ENCODE assay signal across 8 cellular contexts in the genomic region with DNA sequence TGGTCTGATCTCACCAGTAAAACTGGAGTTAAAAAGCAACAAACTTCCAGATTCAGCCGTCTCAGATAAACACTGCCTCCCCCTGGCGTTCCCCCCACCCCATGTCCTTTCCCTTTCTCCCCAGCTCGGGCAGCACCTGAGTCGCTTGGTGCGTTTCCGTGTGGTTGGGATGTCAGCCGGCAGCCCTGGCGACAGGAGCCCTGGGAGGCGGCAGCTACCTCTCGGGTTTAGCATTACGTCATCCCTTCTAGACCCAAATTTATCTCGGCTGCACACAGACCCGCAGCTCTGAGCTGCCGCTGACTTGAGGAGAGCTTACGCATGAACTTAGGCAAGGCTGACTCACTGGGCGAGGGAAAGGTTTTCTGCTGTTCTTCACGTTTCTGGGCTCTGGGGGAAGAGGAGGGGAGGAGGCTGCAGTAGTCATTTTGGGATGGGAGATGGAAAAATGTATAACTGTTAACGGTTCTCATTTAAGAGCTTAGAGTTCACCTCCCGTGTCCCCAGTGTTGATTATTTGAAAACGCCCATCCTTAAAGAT. TPM values are rescaled to one million over a fixed set of nuclear protein-coding genes. Genes with fewer than 3 reads are reported as not detected.
A peak's percentile ranks its signal among the peaks of the same experiment; 100 is the strongest.
DNase-seq lines count a peak whose midpoint lies in the region; ATAC-seq and TF ChIP-seq lines count a peak whose summit lies in the region.

No MANE protein-coding gene starts in this region.

- H2AFZ ChIP-seq in neuronal stem cell (ENCODE audit: low read length), result peak overlapping the region; percentile 70

- H3K9me3 Mint-ChIP-seq in CD14-positive monocyte, result no peaks in the 10 kb centered on the region

- H3K79me1 ChIP-seq in neuronal stem cell (ENCODE audit: low read depth, low read length), result no peaks in the 10 kb centered on the region

- peak overlapping the region; percentile 77 to 95 (median 94) for H3K27ac Mint-ChIP-seq in CD14-positive monocyte

- H4K8ac ChIP-seq in neuronal stem cell (ENCODE audit: low read depth, low read length), result no peak overlapping the region

- H3K27ac ChIP-seq in RWPE1 (peak overlapping the region; percentile 69), neuronal stem cell (replicated peaks; ENCODE audit: low read length) (no peak overlapping the region), thymus (ENCODE audit: low read depth) (peak overlapping the region; percentile 31)

- no peak overlapping the region for H2BK12ac ChIP-seq in neuronal stem cell (ENCODE audit: low read length)

- H2BK120ac ChIP-seq in neuronal stem cell (ENCODE audit: low read depth, low read length), result no peak overlapping the region

- H3K36me3 ChIP-seq in neuronal stem cell (replicated peaks in 1 of 2; ENCODE audit: control insufficient read depth in 2 of 2, insufficient read depth in 2 of 2, low read length in 2 of 2) (no peaks in the 10 kb centered on the region), thymus (ENCODE audit: control insufficient read depth, insufficient read depth) (no peaks in the 10 kb centered on the region)

- POLR2A ChIA-PET in RWPE1 (lab: Yijun Ruan, JAX; ENCODE audit: low non-redundant PET), result no interaction called here

- no peak overlapping the region for H3K14ac ChIP-seq in neuronal stem cell (ENCODE audit: low read length)

- H3K27me3 Mint-ChIP-seq in CD14-positive monocyte (ENCODE audit: low read depth in 3 of 3), result peaks cover 0 to 3% (median 0%) of the 10 kb centered on the region in 3 donors

- intact Hi-C loops in CD14-positive monocyte (cut with micrococcal nuclease), result no loop called here

- CTCF ChIA-PET in RWPE1 (lab: Yijun Ruan, JAX), result interaction anchor here (0.6 to 1.9 kb wide), 6 partner anchors 13 to 720 kb away, joined by 3 to 4 read pairs (median 4); no protein-coding TSS in a partner anchor

- H2AK5ac ChIP-seq in neuronal stem cell (ENCODE audit: low read depth, low read length), result no peak overlapping the region

- peak; percentile 91 for DNase-seq in CD14-positive monocyte (ENCODE audit: low spot score)
- peak; percentile 66 for DNase-seq in RWPE1 (ENCODE audit: low spot score)
- DNase-seq in activated gamma-delta T cell (lab: John Stamatoyannopoulos, UW), result peak; percentile 39
- peak; percentile 93 for DNase-seq in fibroblast of villous mesenchyme (ENCODE audit: low read depth)
- peak; percentile 29 for DNase-seq in neuronal stem cell (ENCODE audit: low spot score)

- peak; percentile 62 for ATAC-seq in GM19395 (IDR thresholded peaks at IDR 0.05; ENCODE audit: unreplicated experiment)
- ATAC-seq in HG03521 (IDR thresholded peaks at IDR 0.05; ENCODE audit: unreplicated experiment), result peak; percentile 22

- H3K4ac ChIP-seq in neuronal stem cell (ENCODE audit: low read length), result no peak overlapping the region

- no peak overlapping the region for H3K9ac ChIP-seq in neuronal stem cell (ENCODE audit: low read depth, low read length, poor library complexity)

- no CpG with 5 or more reads among the region's 20 CpGs for WGBS in neuronal stem cell (ENCODE audit: extremely low coverage in 2 of 2, insufficient read length in 2 of 2, insufficient replicate concordance in 1 of 2), 2 donors
- 7% methylated on average over 20 of the region's 20 CpGs for WGBS in thymus

- H3K9me3 ChIP-seq in neuronal stem cell (replicated peaks in 1 of 2; ENCODE audit: control insufficient read depth in 2 of 2, insufficient read depth in 1 of 2, low read depth in 1 of 2, low read length in 2 of 2) (no peaks in the 10 kb centered on the region), thymus (ENCODE audit: control insufficient read depth) (no peaks in the 10 kb centered on the region)

- H3K4me3 Mint-ChIP-seq in CD14-positive monocyte, result peak overlapping the region; percentile 81 to 87

- no peak for TF ChIP-seq CTCF in CD14-positive monocyte (IDR thresholded peaks at IDR 0.05)
- peak; percentile 47 for TF ChIP-seq CTCF in RWPE1 (conservative IDR thresholded peaks at IDR 0.05; ENCODE audit: low read depth)
- peak; percentile 43 for TF ChIP-seq CTCF in fibroblast of villous mesenchyme (IDR thresholded peaks at IDR 0.05; ENCODE audit: insufficient read depth, low read depth, low read length)

- H4K91ac ChIP-seq in neuronal stem cell (ENCODE audit: low read depth, low read length, poor library complexity), result no peak overlapping the region

- H3K27me3 ChIP-seq in neuronal stem cell (ENCODE audit: control insufficient read depth in 3 of 3, insufficient read depth in 3 of 3, low read depth in 1 of 3, low read length in 3 of 3) (no peaks in the 10 kb centered on the region), thymus (ENCODE audit: control insufficient read depth, insufficient read depth) (no peaks in the 10 kb centered on the region)

- no peak overlapping the region for H3K18ac ChIP-seq in neuronal stem cell (ENCODE audit: low read length)

- H3K4me1 ChIP-seq in neuronal stem cell (ENCODE audit: control insufficient read depth in 2 of 2, insufficient read depth in 1 of 2, low read depth in 1 of 2, low read length in 2 of 2) (peaks cover 4 to 32% of the 10 kb centered on the region in 2 donors), thymus (ENCODE audit: control insufficient read depth, insufficient read depth, low read length) (peaks cover 11% of the 10 kb centered on the region)

- H3K36me3 Mint-ChIP-seq in CD14-positive monocyte, result peaks cover 7 to 17% of the 10 kb centered on the region in 2 donors

- no peak overlapping the region for H2BK15ac ChIP-seq in neuronal stem cell (ENCODE audit: low read length)

- H3K4me2 ChIP-seq in neuronal stem cell (ENCODE audit: insufficient read depth, low read length, poor library complexity, severe bottlenecking), result peak overlapping the region; percentile 30

- H2BK5ac ChIP-seq in neuronal stem cell (ENCODE audit: low read length), result no peak overlapping the region

- H3K4me3 ChIP-seq in fibroblast of villous mesenchyme (ENCODE audit: low read depth, low read length) (peak overlapping the region; percentile 62), neuronal stem cell (ENCODE audit: low read length in 2 of 2) (peak overlapping the region in 1 of 2 donors; percentile 27), thymus (ENCODE audit: low read length) (peak overlapping the region; percentile 12)

- peaks cover 70% of the 10 kb centered on the region for H3K4me1 Mint-ChIP-seq in CD14-positive monocyte

- H3K23ac ChIP-seq in neuronal stem cell (ENCODE audit: low read depth, low read length, poor library complexity), result no peak overlapping the region

RNA-seq across cellular contexts. Expression of gene MXI1, which starts 14.4 kb away (rescaled TPM):
- 10 to 100 TPM; 21.6 to 25.7 TPM for polyA plus RNA-seq in CD14-positive monocyte
- 7.7 and 8.2 TPM in 2 replicates for total RNA-seq in fibroblast of villous mesenchyme
- polyA plus RNA-seq in neuronal stem cell (2013, experiment 1 of 2), result 17.4 TPM
- 18.5 TPM for polyA plus RNA-seq in neuronal stem cell (2013, experiment 2 of 2)
- polyA plus RNA-seq in thymus, result 44.1 TPM

Comparison
In these comparisons a context has a peak if more than half of its experiments do, and no peak if none do; other contexts are left out.
1. DNase-seq: peak in every context shown above with its lines; median percentile 93 in fibroblast of villous mesenchyme; 91 in CD14-positive monocyte; 66 in RWPE1; 39 in activated gamma-delta T cell; 29 in neuronal stem cell.